In the genomic region with DNA sequence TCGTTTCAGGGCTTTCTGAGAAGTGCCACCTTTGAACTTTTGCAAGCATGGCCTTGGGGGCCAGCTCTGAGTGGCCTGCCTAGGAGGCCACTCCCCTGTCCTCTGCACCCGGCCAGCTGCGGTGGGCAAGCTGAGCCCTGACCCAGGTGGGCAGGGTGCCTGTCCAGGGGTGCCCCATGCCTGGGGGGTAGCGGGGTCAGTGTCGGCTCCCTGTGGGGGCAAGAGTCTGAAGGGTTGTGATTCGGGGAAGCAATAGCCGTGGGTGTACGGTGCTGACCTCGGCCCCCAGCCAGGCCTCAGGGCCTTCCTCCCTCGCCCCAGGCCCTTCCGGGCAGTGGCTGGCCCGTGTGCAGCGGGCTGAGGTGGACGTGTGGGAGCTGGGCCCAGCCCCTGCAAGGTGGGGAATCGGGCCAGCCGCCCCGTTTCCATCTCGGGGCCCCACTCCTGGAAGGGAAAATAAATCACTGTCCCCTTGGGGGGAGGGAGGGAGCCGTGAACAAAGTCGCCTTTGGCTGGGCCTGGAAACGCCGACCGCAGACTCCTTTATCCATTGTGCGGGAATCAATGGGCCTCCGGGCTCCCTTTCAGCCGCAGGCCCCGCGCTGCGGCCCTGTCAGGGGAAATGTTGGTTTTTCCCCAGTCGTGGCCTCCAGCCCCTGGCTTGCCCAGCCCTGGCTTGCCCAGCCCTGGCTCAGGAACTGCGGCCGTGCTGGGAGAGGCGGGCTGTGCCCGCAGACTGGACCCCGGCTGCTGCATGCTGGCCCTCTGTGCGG, we compare ENCODE assay signal across 21 cellular contexts. TPM values are rescaled to one million over a fixed set of nuclear protein-coding genes. Genes with fewer than 3 reads are reported as not detected.
DNase-seq lines count a peak whose midpoint lies in the region; ATAC-seq and TF ChIP-seq lines count a peak whose summit lies in the region.
"Had no signal": no experiment of that assay in that cellular context is flagged by ENCODE, and none has a peak within 500 bp of the region (broad histone marks: within the 10 kb centered on the region; RNA-seq: fewer than 3 reads in every experiment).

No MANE protein-coding gene starts in this region.

- H4K20me1 ChIP-seq in HCT116 (ENCODE audit: insufficient read depth): no peaks in the 10 kb centered on the region

- DNase-seq in HCT116 (ENCODE audit: low read depth, low spot score) (no peak), anterior cingulate cortex (lab: John Stamatoyannopoulos, UW) (peak in 56 of 58 donors; percentile 21 to 93 (median 80)), head of caudate nucleus (peak; percentile 63 to 94 (median 84)), pons (ENCODE audit: low spot score) (peak; percentile 93), GM10266 (ENCODE audit: extremely low spot score) (no peak), NCI-H1092 (lab: John Stamatoyannopoulos, UW) (no peak), islet precursor cell (no peak), UCSD-AML1 (lab: John Stamatoyannopoulos, UW; ENCODE audit: unreplicated experiment) (no peak)
- DNase-seq: activated CD4-positive, alpha-beta T cell treated with anti-CD3 and anti-CD28 coated beads, Interleukin-2, amount 10 ng/mL, durations not matched to agents 7 days and 5 days; activated naive CD4-positive, alpha-beta T cell; DMS 273 treated with DMSO at 0.1 percent for 48 hours; KBM-7; kidney glomerular epithelial cell; NCI-H1048; NCI-H774; PC-3; stimulated activated CD4-positive, alpha-beta T cell treated with anti-CD3 and anti-CD28 coated beads, Interleukin-4, amount 100 ng/mL, for 24 hours had no signal

- H3K9me3 ChIP-seq in HCT116 (ENCODE audit: control insufficient read depth in 1 of 2, insufficient read depth in 1 of 2, low read depth in 1 of 2, low read length in 2 of 2): no peaks in the 10 kb centered on the region
- H3K9me3 ChIP-seq: thoracic aorta had no signal

- RAD21 ChIA-PET in HCT116 (lab: Charles Lee; ENCODE audit: low non-redundant PET in 1 of 2, low total read pairs in 2 of 2, uncharacterized antibody in 2 of 2, unreplicated experiment in 2 of 2): no interaction called here

- no peak overlapping the region for H2AFZ ChIP-seq in HCT116 (ENCODE audit: low read depth, low read length, poor library complexity, severe bottlenecking)
- H2AFZ ChIP-seq: hepatocyte had no signal

- TF ChIP-seq CTCF in HCT116 (IDR thresholded peaks at IDR 0.05 in 2 of 3, conservative IDR thresholded peaks at IDR 0.05 in 1 of 3; ENCODE audit: borderline replicate concordance in 1 of 3, insufficient read depth in 1 of 3, low read depth in 2 of 3, low read length in 2 of 3) (no peak), GM10266 (IDR thresholded peaks at IDR 0.05; ENCODE audit: control insufficient read depth, insufficient read depth, low read depth, missing control alignments) (no peak)

- H3K36me3 ChIP-seq in HCT116 (ENCODE audit: control insufficient read depth in 1 of 2, insufficient read depth in 2 of 2, low read length in 2 of 2): peaks cover 3 to 4% of the 10 kb centered on the region in 2 experiments; a peak in 2 of 4 replicates
- H3K36me3 ChIP-seq: thoracic aorta had no signal

- no peak overlapping the region for H3K27ac ChIP-seq in HCT116 (ENCODE audit: low read depth, low read length)
- H3K27ac ChIP-seq: hepatocyte, thoracic aorta had no signal

- no peak overlapping the region for H3K9ac ChIP-seq in HCT116 (ENCODE audit: low read length)

- TF ChIP-seq RAD21 in HCT116 (IDR thresholded peaks at IDR 0.05; ENCODE audit: low read depth): no peak

- no peak overlapping the region for H3K4me3 ChIP-seq in HCT116 (replicated peaks in 1 of 2; ENCODE audit: low read depth in 1 of 2, low read length in 2 of 2)
- H3K4me3 ChIP-seq: hepatocyte, thoracic aorta had no signal

- POLR2A ChIA-PET in HCT116 (lab: Charles Lee): no interaction called here

- no peak overlapping the region for H3K4me2 ChIP-seq in HCT116 (ENCODE audit: low read length)
- H3K4me2 ChIP-seq: hepatocyte had no signal

- TF ChIP-seq POLR2A in HCT116 (IDR thresholded peaks at IDR 0.05; ENCODE audit: borderline replicate concordance, extremely low read depth, insufficient read depth, insufficient read length): no peak

- no peak for ATAC-seq in HCT116
- ATAC-seq: PC-3 had no signal

- no peaks in the 10 kb centered on the region for H3K27me3 ChIP-seq in HCT116 (ENCODE audit: insufficient read depth, low read length)
- H3K27me3 ChIP-seq: hepatocyte had no signal

- CTCF ChIA-PET in HCT116 (lab: Charles Lee): no interaction called here

- intact Hi-C loops in HCT116 (cut with micrococcal nuclease) (loop anchor here (5.0 kb wide), 1 partner anchor 273 kb away; the partner anchor contains the start of gene MAEA), head of caudate nucleus (cut with DNase I) (loop anchor here (2.0 kb wide), 1 partner anchor 20 kb away; no protein-coding TSS in a partner anchor)

- BruUV-seq in HCT116 (replicated peaks; lab: Mats Ljungman, UMichigan): TSS peak; percentile 71

- no peaks in the 10 kb centered on the region for H3K9me2 ChIP-seq in HCT116 (ENCODE audit: insufficient read depth)

- peaks cover 12% of the 10 kb centered on the region; the same call in 1 of the 2 replicates for H3K79me2 ChIP-seq in HCT116 (ENCODE audit: insufficient read depth, low read length)

- H3K4me1 ChIP-seq in HCT116 (ENCODE audit: control insufficient read depth in 1 of 2, insufficient read depth in 2 of 2, low read length in 2 of 2): peaks cover 16 to 24% of the 10 kb centered on the region in 2 experiments

TF ChIP-seq in HCT116, 20 proteins besides CTCF, POLR2A, EP300 and RAD21:
- TF ChIP-seq TCF7L2 (IDR thresholded peaks at IDR 0.05; ENCODE audit: borderline replicate concordance, extremely low read depth, insufficient read depth, insufficient read length): no peak
- TF ChIP-seq CBX3 (IDR thresholded peaks at IDR 0.05; ENCODE audit: low read depth): no peak
- TF ChIP-seq FOSL1 (IDR thresholded peaks at IDR 0.05; ENCODE audit: low read depth): no peak
- no peak for TF ChIP-seq CEBPB (IDR thresholded peaks at IDR 0.05; ENCODE audit: low read depth)
- no peak for TF ChIP-seq SP1 (IDR thresholded peaks at IDR 0.05; ENCODE audit: low read depth)
- TF ChIP-seq EZH2phosphoT487 (IDR thresholded peaks at IDR 0.05; ENCODE audit: borderline replicate concordance): no peak
- TF ChIP-seq REST (IDR thresholded peaks at IDR 0.05; ENCODE audit: low read depth): no peak

RNA-seq across cellular contexts. Expression of gene FGFRL1, which starts 3.2 kb away (rescaled TPM):
- total RNA-seq in HCT116 (2021; ENCODE audit: unreplicated experiment): 91.1 TPM
- 75.9 and 100 TPM in 2 replicates for polyA plus RNA-seq in HCT116 (2012)

RNA-seq across cellular contexts. Expression of gene SLC26A1, which starts 21.4 kb away (rescaled TPM):
- total RNA-seq in HCT116 (2021; ENCODE audit: unreplicated experiment): 0.22 TPM
- 4.4 and 5.6 TPM in 2 replicates for polyA plus RNA-seq in HCT116 (2012)
- total RNA-seq: H1, PC-3, skeletal muscle tissue, thoracic aorta had no signal

RNA-seq across cellular contexts. Expression of gene IDUA, which starts 27.7 kb away (rescaled TPM):
- total RNA-seq in HCT116 (2021; ENCODE audit: unreplicated experiment): 28.2 TPM
- 22.3 and 26.0 TPM in 2 replicates for polyA plus RNA-seq in HCT116 (2012)

RNA-seq across cellular contexts. Expression of gene DGKQ, which starts 41.2 kb away (rescaled TPM):
- 22.0 TPM for total RNA-seq in HCT116 (2021; ENCODE audit: unreplicated experiment)
- 17.8 and 20.2 TPM in 2 replicates for polyA plus RNA-seq in HCT116 (2012)

Comparison
In these comparisons a context has a peak if more than half of its experiments do, and no peak if none do; other contexts are left out.
1. DNase-seq: peak in anterior cingulate cortex (56 of 58), head of caudate nucleus (42 of 42) and pons (single experiment); none in HCT116 (single experiment), GM10266 (single experiment), NCI-H1092 (single experiment), islet precursor cell (single experiment) and UCSD-AML1 (single experiment).